Comparison of ENCODE assay signal across 8 cellular contexts in genomic region chr7:31443457-31443856, GRCh38.
DNase-seq lines count a peak whose midpoint lies in the region; ATAC-seq and TF ChIP-seq lines count a peak whose summit lies in the region.

No MANE protein-coding gene starts in this region.

- no peaks in the 10 kb centered on the region for H3K36me3 Mint-ChIP-seq in MCF 10A (ENCODE audit: insufficient read depth, unreplicated experiment)

- CTCF ChIA-PET in MCF 10A (lab: Yijun Ruan, JAX), result interaction anchor here (0.5 to 4.1 kb wide), 81 partner anchors 9 to 1253 kb away, joined by 3 to 71 read pairs (median 4); no protein-coding TSS in a partner anchor

- POLR2A ChIA-PET in MCF 10A (lab: Yijun Ruan, JAX), result no interaction called here

- no TSS peak for BruUV-seq in MCF 10A (replicated peaks; lab: Mats Ljungman, UMichigan)

- peak; percentile 72 for TF ChIP-seq CTCF in MCF 10A (IDR thresholded peaks at IDR 0.05; ENCODE audit: unreplicated experiment)

- H3K27ac Mint-ChIP-seq in MCF 10A (ENCODE audit: low read depth, unreplicated experiment), result no peak overlapping the region

- DNase-seq in DMS 273 treated with DMSO at 0.1 percent for 48 hours (lab: John Stamatoyannopoulos, UW) (peak; percentile 53), HK-2 (ENCODE audit: unreplicated experiment) (peak; percentile 3), NCI-H69 (lab: John Stamatoyannopoulos, UW) (peak; percentile 82), MCF 10A (ENCODE audit: unreplicated experiment) (peak; percentile 57), left colon (no peak), NCI-H187 (lab: John Stamatoyannopoulos, UW) (no peak)

- H3K9me3 Mint-ChIP-seq in MCF 10A (ENCODE audit: unreplicated experiment), result no peaks in the 10 kb centered on the region

- intact Hi-C loops in MCF 10A (cut with micrococcal nuclease), result loop anchor here (1.0 to 5.0 kb wide), 7 partner anchors 45 to 759 kb away; no protein-coding TSS in a partner anchor
- intact Hi-C loops in left colon (cut with DNase I, micrococcal nuclease), result loop anchor here in 1 of 2 donors (5.0 to 10.0 kb wide), 2 partner anchors 191 to 294 kb away; no protein-coding TSS in a partner anchor

- ATAC-seq in GM19468 (IDR thresholded peaks at IDR 0.05; ENCODE audit: extremely low read depth, unreplicated experiment) (peak; percentile 82), left colon (peak; percentile 92), GM21528 (IDR thresholded peaks at IDR 0.05; ENCODE audit: low FRiP score, unreplicated experiment) (no peak)

- no peak overlapping the region for H3K4me3 Mint-ChIP-seq in MCF 10A (ENCODE audit: unreplicated experiment)

- H3K4me1 Mint-ChIP-seq in MCF 10A (ENCODE audit: insufficient read depth, unreplicated experiment), result no peaks in the 10 kb centered on the region

- peaks cover 28% of the 10 kb centered on the region for H3K27me3 Mint-ChIP-seq in MCF 10A (ENCODE audit: insufficient read depth, unreplicated experiment)

Comparison
In these comparisons a context has a peak if more than half of its experiments do, and no peak if none do; other contexts are left out.
1. DNase-seq: peak in DMS 273 treated with DMSO at 0.1 percent for 48 hours (single experiment), HK-2 (single experiment), NCI-H69 (single experiment) and MCF 10A (single experiment); none in left colon (0 of 2) and NCI-H187 (0 of 2).